Comparison of ENCODE assay signal across 9 cellular contexts in genomic region chr4:3827616-3828492, GRCh38.
DNase-seq lines count a peak whose midpoint lies in the region; ATAC-seq and TF ChIP-seq lines count a peak whose summit lies in the region.
"Had no signal": no experiment of that assay in that cellular context is flagged by ENCODE, and none has a peak within 500 bp of the region (broad histone marks: within the 10 kb centered on the region; RNA-seq: fewer than 3 reads in every experiment).

No MANE protein-coding gene starts in this region.

- H3K4me2 ChIP-seq in OCI-LY7 (ENCODE audit: low read length) = no peak overlapping the region

- H3K9me3 ChIP-seq in OCI-LY7 (ENCODE audit: low read length) = no peaks in the 10 kb centered on the region

- no peaks in the 10 kb centered on the region for H3K4me1 Mint-ChIP-seq in activated CD4-positive, alpha-beta T cell treated with anti-CD3 and anti-CD28 coated beads for 36 hours

- ATAC-seq in GM21447 (IDR thresholded peaks at IDR 0.05; ENCODE audit: unreplicated experiment) = no peak
- ATAC-seq in omental fat pad (ENCODE audit: low FRiP score) = no peak
- ATAC-seq in activated CD4-positive, alpha-beta T cell treated with anti-CD3 and anti-CD28 coated beads for 36 hours = no peak

- no peak overlapping the region for H3K27ac Mint-ChIP-seq in activated CD4-positive, alpha-beta T cell treated with anti-CD3 and anti-CD28 coated beads for 36 hours

- H3K36me3 ChIP-seq in OCI-LY7 (ENCODE audit: insufficient read depth, low read length) = no peaks in the 10 kb centered on the region

- no peaks in the 10 kb centered on the region for H3K9me2 ChIP-seq in OCI-LY7 (ENCODE audit: insufficient read depth, low read length)

- H3K9me3 Mint-ChIP-seq in activated CD4-positive, alpha-beta T cell treated with anti-CD3 and anti-CD28 coated beads for 36 hours (ENCODE audit: low read depth) = no peaks in the 10 kb centered on the region

- H3K4me3 Mint-ChIP-seq in activated CD4-positive, alpha-beta T cell treated with anti-CD3 and anti-CD28 coated beads for 36 hours = no peak overlapping the region

- H3K4me1 ChIP-seq in OCI-LY7 (ENCODE audit: insufficient read depth, low read length, poor library complexity, severe bottlenecking) = no peaks in the 10 kb centered on the region

- H3K27me3 Mint-ChIP-seq in activated CD4-positive, alpha-beta T cell treated with anti-CD3 and anti-CD28 coated beads for 36 hours = peaks cover 2% of the 10 kb centered on the region

- no peaks in the 10 kb centered on the region for H4K20me1 ChIP-seq in OCI-LY7 (ENCODE audit: insufficient read depth, low read length)

- DNase-seq in NCI-H2196 (lab: John Stamatoyannopoulos, UW; ENCODE audit: unreplicated experiment) = peak; percentile 90
- DNase-seq in fibroblast of pulmonary artery (ENCODE audit: low read depth) = peak; percentile 13
- peak; percentile 52 for DNase-seq in myocyte (ENCODE audit: low read depth)
- DNase-seq in omental fat pad (ENCODE audit: low spot score) = no peak
- DNase-seq in OCI-LY7 (ENCODE audit: low spot score) = no peak
- DNase-seq in activated CD4-positive, alpha-beta T cell treated with anti-CD3 and anti-CD28 coated beads for 36 hours = no peak

- no peak overlapping the region for H2AFZ ChIP-seq in OCI-LY7 (ENCODE audit: low read length)

- CTCF ChIA-PET in OCI-LY7 (lab: Charles Lee; ENCODE audit: unreplicated experiment) = no interaction called here
- CTCF ChIA-PET in activated CD4-positive, alpha-beta T cell treated with anti-CD3 and anti-CD28 coated beads for 36 hours (lab: Charles Lee) = interaction anchor here (0.7 kb wide), 1 partner anchor 99 kb away, joined by 3 read pairs; no protein-coding TSS in a partner anchor

- no peaks in the 10 kb centered on the region for H3K79me2 ChIP-seq in OCI-LY7 (ENCODE audit: insufficient read depth, low read depth, low read length)

- H3K27ac ChIP-seq in C4-2B = peak overlapping the region; percentile 76
- H3K27ac ChIP-seq in OCI-LY7 (ENCODE audit: low read depth, low read length, poor library complexity, severe bottlenecking) = no peak overlapping the region
- H3K27ac ChIP-seq: SK-N-MC had no signal

- intact Hi-C loops in OCI-LY7 (cut with micrococcal nuclease; ENCODE audit: unreplicated experiment) = no loop called here
- intact Hi-C loops in activated CD4-positive, alpha-beta T cell treated with anti-CD3 and anti-CD28 coated beads for 36 hours (cut with DNase I, micrococcal nuclease) = no loop called here

- H3K36me3 Mint-ChIP-seq in activated CD4-positive, alpha-beta T cell treated with anti-CD3 and anti-CD28 coated beads for 36 hours (ENCODE audit: low read depth) = no peaks in the 10 kb centered on the region

- H3K4me3 ChIP-seq in fibroblast of pulmonary artery (replicated peaks; ENCODE audit: low read depth, low read length) (no peak overlapping the region), OCI-LY7 (ENCODE audit: low read depth, low read length, poor library complexity, severe bottlenecking) (no peak overlapping the region)
- H3K4me3 ChIP-seq: SK-N-MC had no signal

- no TSS peak for BruUV-seq in OCI-LY7 (replicated peaks; lab: Mats Ljungman, UMichigan)

- TF ChIP-seq CTCF in C4-2B (conservative IDR thresholded peaks at IDR 0.05) (no peak), fibroblast of pulmonary artery (IDR thresholded peaks at IDR 0.05; ENCODE audit: low read length, missing control alignments) (no peak), omental fat pad (IDR thresholded peaks at IDR 0.05) (no peak), OCI-LY7 (conservative IDR thresholded peaks at IDR 0.05; ENCODE audit: low read length) (no peak)

- POLR2A ChIA-PET in OCI-LY7 (lab: Charles Lee) = no interaction called here
- POLR2A ChIA-PET in activated CD4-positive, alpha-beta T cell treated with anti-CD3 and anti-CD28 coated beads for 36 hours (lab: Charles Lee) = no interaction called here

Comparison
In these comparisons a context has a peak if more than half of its experiments do, and no peak if none do; other contexts are left out.
1. DNase-seq: peak in NCI-H2196 (single experiment), fibroblast of pulmonary artery (single experiment) and myocyte (single experiment); none in omental fat pad (single experiment), OCI-LY7 (single experiment) and activated CD4-positive, alpha-beta T cell treated with anti-CD3 and anti-CD28 coated beads for 36 hours (single experiment).